In the genomic region with DNA sequence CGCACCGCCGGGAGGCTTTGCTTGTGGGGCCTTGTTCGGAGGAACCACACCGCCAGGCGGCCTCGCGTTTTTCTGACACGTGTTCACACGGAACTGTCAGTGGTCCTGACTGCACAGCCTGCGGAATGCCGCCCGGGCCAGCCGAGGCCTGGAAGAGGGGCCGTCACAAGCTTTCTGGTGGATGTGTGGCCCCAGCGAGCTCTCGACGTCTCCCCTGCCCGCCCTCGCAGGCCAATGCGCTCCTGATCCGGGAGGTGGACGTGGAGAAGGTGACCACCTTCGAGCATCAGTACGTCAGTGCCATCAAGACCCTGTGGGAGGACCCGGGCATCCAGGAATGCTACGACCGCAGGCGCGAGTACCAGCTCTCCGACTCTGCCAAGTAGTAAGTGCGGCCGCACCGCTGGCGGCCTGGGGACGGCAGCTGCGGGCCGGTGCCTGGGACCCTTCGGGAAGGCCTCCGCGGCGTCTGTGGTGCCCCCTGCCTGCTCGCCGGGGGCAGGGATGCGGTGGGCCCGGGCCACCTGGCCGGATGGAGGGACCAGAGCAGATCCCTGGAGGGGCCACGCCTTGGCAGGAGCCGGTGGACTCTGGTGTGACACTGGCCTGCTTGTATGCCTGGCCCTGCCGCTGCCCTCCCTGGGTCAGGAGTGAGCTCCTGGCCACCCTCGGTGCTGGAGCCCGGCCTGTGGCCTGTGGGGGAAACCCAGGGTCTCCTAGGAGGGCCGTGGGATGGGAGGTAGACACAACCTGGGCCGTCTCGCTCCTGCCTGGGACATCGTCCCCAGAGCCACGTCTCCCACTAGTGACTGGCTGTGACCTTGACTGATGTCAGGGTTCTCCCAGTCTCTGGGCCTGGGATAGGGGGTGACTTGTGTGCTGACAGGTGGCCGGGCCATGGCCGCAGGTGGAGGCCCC, we compare ENCODE assay signal across 31 cellular contexts. TPM values are rescaled to one million over a fixed set of nuclear protein-coding genes. Genes with fewer than 3 reads are reported as not detected.
"Had no signal": no experiment of that assay in that cellular context is flagged by ENCODE, and none has a peak within 500 bp of the region (broad histone marks: within the 10 kb centered on the region; RNA-seq: fewer than 3 reads in every experiment).

No MANE protein-coding gene starts in this region.

- H3K27me3 Mint-ChIP-seq: activated naive CD8-positive, alpha-beta T cell treated with anti-CD3 and anti-CD28 coated beads for 36 hours; progenitor cell of endocrine pancreas; stimulated activated memory B cell treated with anti-CD40 and anti-IgM and Interleukin-4, amounts not matched to agents 10 μg/mL and 1 μg/mL and 100 μg/mL, for 72 hours; stimulated activated naive CD8-positive, alpha-beta T cell treated with anti-CD3 and anti-CD28 coated beads, Interleukin-15, amount 100 ng/mL, for 72 hours had no signal

- H3K4me1 ChIP-seq: body of pancreas had no signal

- H3K36me3 ChIP-seq: neutrophil, ovary had no signal

- H3K27me3 ChIP-seq: adrenal gland, body of pancreas, gastrocnemius medialis, neutrophil, ovary, sigmoid colon, thyroid gland had no signal

- H3K4me2 ChIP-seq: smooth muscle cell had no signal

- H3K4me3 ChIP-seq: adrenal gland, body of pancreas, gastrocnemius medialis, lung, ovary, sigmoid colon, smooth muscle cell, thyroid gland had no signal

- H3K4me1 Mint-ChIP-seq: nephron had no signal

- H3K9me3 ChIP-seq: adrenal gland, body of pancreas, gastrocnemius medialis, neutrophil, ovary, sigmoid colon, thyroid gland had no signal

- H3K27ac ChIP-seq: adrenal gland, body of pancreas, gastrocnemius medialis, neutrophil, ovary, sigmoid colon, thyroid gland had no signal

- H3K9me3 Mint-ChIP-seq: activated naive CD4-positive, alpha-beta T cell treated with anti-CD3 and anti-CD28 coated beads for 36 hours; activated naive CD8-positive, alpha-beta T cell treated with anti-CD3 and anti-CD28 coated beads for 36 hours; effector memory CD8-positive, alpha-beta T cell; nephron; stimulated activated memory B cell treated with anti-CD40 and anti-IgM and Interleukin-4, amounts not matched to agents 10 μg/mL and 1 μg/mL and 100 μg/mL, for 72 hours; stimulated activated naive CD8-positive, alpha-beta T cell treated with anti-CD3 and anti-CD28 coated beads, Interleukin-15, amount 100 ng/mL, for 72 hours had no signal

- H3K4me3 Mint-ChIP-seq: activated naive CD4-positive, alpha-beta T cell treated with anti-CD3 and anti-CD28 coated beads for 36 hours; activated naive CD8-positive, alpha-beta T cell treated with anti-CD3 and anti-CD28 coated beads for 36 hours; effector memory CD8-positive, alpha-beta T cell; nephron; stimulated activated memory B cell treated with anti-CD40 and anti-IgM and Interleukin-4, amounts not matched to agents 10 μg/mL and 1 μg/mL and 100 μg/mL, for 72 hours; stimulated activated naive CD8-positive, alpha-beta T cell treated with anti-CD3 and anti-CD28 coated beads, Interleukin-15, amount 100 ng/mL, for 72 hours had no signal

- DNase-seq: activated CD4-positive, alpha-beta T cell treated with anti-CD3 and anti-CD28 coated beads for 4 hours; activated CD4-positive, alpha-beta T cell treated with anti-CD3 and anti-CD28 coated beads, Interleukin-2, amount 50 U/mL, for 4 hours; activated CD4-positive, CD25-positive, alpha-beta regulatory T cell; activated effector memory CD4-positive, alpha-beta T cell treated with Interleukin-2 at 50 U/mL for 16 hours; activated naive CD4-positive, alpha-beta T cell treated with anti-CD3 and anti-CD28 coated beads for 36 hours; activated naive CD8-positive, alpha-beta T cell treated with anti-CD3 and anti-CD28 coated beads for 36 hours; adrenal gland; aorta; body of pancreas; cortex of kidney; effector memory CD8-positive, alpha-beta T cell; erythroblast; gastrocnemius medialis; glutamatergic neuron; hippocampal formation; ovary; sigmoid colon; stimulated activated CD4-positive, alpha-beta T cell treated with anti-CD3 and anti-CD28 coated beads, Interleukin-1b, Interleukin-23, amount 100 ng/mL, for 48 hours; stimulated activated CD4-positive, alpha-beta T cell treated with anti-CD3 and anti-CD28 coated beads, Interleukin-4, amount 100 ng/mL, for 4 hours; stimulated activated CD8-positive, alpha-beta memory T cell treated with anti-CD3 and anti-CD28 coated beads, Interleukin-4, amount 100 ng/mL, for 48 hours; stimulated activated naive CD8-positive, alpha-beta T cell treated with anti-CD3 and anti-CD28 coated beads, Interleukin-15, amount 100 ng/mL, for 72 hours; substantia nigra; thyroid gland had no signal

- ATAC-seq: body of pancreas; effector memory CD8-positive, alpha-beta T cell; gastrocnemius medialis; left lobe of liver; stimulated activated memory B cell treated with anti-CD40 and anti-IgM and Interleukin-4, amounts not matched to agents 10 μg/mL and 1 μg/mL and 100 μg/mL, for 72 hours; stimulated activated naive CD8-positive, alpha-beta T cell treated with anti-CD3 and anti-CD28 coated beads, Interleukin-15, amount 100 ng/mL, for 72 hours had no signal

- H3K36me3 Mint-ChIP-seq: activated naive CD8-positive, alpha-beta T cell treated with anti-CD3 and anti-CD28 coated beads for 36 hours; stimulated activated memory B cell treated with anti-CD40 and anti-IgM and Interleukin-4, amounts not matched to agents 10 μg/mL and 1 μg/mL and 100 μg/mL, for 72 hours had no signal

- H3K27ac Mint-ChIP-seq: activated naive CD4-positive, alpha-beta T cell treated with anti-CD3 and anti-CD28 coated beads for 36 hours; activated naive CD8-positive, alpha-beta T cell treated with anti-CD3 and anti-CD28 coated beads for 36 hours; effector memory CD8-positive, alpha-beta T cell; nephron; progenitor cell of endocrine pancreas; stimulated activated memory B cell treated with anti-CD40 and anti-IgM and Interleukin-4, amounts not matched to agents 10 μg/mL and 1 μg/mL and 100 μg/mL, for 72 hours; stimulated activated naive CD8-positive, alpha-beta T cell treated with anti-CD3 and anti-CD28 coated beads, Interleukin-15, amount 100 ng/mL, for 72 hours had no signal

RNA-seq across cellular contexts. Expression of gene GNA15, which starts 22.5 kb away (rescaled TPM):
- total RNA-seq: progenitor cell of endocrine pancreas, renal cortical epithelial cell had no signal
